ENCODE assay signal across 8 cellular contexts in the genomic region with DNA sequence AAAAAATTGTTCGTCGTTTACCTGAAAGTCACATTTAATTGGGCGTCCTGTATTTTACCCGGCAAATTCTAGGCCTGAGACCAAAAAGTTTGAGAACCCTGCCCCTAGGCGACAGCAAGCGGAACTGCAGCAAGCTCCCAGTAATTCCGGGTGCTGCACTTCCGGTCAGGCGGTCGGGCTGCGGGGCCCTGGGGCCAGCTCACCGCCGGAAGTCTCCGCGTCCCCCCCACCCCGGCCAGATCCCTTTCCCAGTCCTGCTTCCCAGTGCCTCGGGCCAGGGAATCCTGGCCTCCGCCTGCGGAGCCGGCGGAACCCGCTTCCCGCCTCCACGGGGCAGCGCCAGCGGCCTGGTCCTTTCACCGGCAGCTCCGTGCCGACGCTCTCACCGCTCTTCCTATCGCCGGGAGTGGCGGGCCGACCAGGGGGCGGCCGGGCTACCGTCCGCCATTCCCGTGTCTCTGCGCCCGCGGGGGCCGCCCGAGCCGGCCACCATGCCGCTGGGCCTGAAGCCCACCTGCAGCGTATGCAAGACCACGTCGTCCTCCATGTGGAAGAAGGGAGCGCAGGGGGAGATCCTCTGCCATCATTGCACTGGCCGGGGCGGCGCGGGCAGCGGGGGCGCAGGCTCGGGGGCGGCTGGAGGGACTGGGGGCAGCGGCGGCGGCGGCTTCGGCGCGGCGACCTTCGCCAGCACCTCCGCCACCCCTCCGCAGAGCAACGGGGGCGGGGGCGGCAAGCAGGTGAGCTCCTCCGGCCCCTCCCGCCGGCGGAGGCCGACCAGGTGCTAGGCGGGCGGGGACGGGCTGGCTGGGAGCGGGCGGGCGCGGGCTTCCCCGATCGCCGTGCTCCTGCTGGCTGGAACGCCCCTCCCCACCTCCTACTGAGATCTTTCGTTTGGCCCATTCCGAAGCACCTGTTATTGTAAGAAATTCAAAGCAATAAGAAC. TPM values are rescaled to one million over a fixed set of nuclear protein-coding genes. Genes with fewer than 3 reads are reported as not detected.
DNase-seq lines count a peak whose midpoint lies in the region; ATAC-seq and TF ChIP-seq lines count a peak whose summit lies in the region.

TSS of gene GATAD1 (plus strand) at position 244 of the 946 bp plus-strand sequence. CDS start at position 492, 248 bp downstream.

- peak within 1 kb of the TSS; percentile 98 for H3K27ac Mint-ChIP-seq in activated naive CD4-positive, alpha-beta T cell treated with anti-CD3 and anti-CD28 coated beads, Interleukin-2, amount 50 U/mL, for 24 hours

- H3K4me1 Mint-ChIP-seq in activated naive CD4-positive, alpha-beta T cell treated with anti-CD3 and anti-CD28 coated beads, Interleukin-2, amount 50 U/mL, for 24 hours = peaks cover 22% of the 10 kb centered on the region

- H3K4me3 Mint-ChIP-seq in activated naive CD4-positive, alpha-beta T cell treated with anti-CD3 and anti-CD28 coated beads, Interleukin-2, amount 50 U/mL, for 24 hours = peak within 1 kb of the TSS; percentile 96

- no peaks in the 10 kb centered on the region for H3K36me3 Mint-ChIP-seq in activated naive CD4-positive, alpha-beta T cell treated with anti-CD3 and anti-CD28 coated beads, Interleukin-2, amount 50 U/mL, for 24 hours

- peak; percentile 96 for DNase-seq in NB4 (ENCODE audit: low read depth)
- DNase-seq in globus pallidus (ENCODE audit: low spot score) = peak; percentile 93
- DNase-seq in occipital lobe (lab: John Stamatoyannopoulos, UW) = peak; percentile 89

- peak; percentile 87 for ATAC-seq in HG02571 (IDR thresholded peaks at IDR 0.05; ENCODE audit: unreplicated experiment)
- ATAC-seq in SK-N-SH treated with all-trans-retinoic acid at 6 μM for 48 hours = peak; percentile 96

- peak within 1 kb of the TSS; percentile 70 for H3K27ac ChIP-seq in temporal lobe (ENCODE audit: low read depth, low read length)

- H3K4me3 ChIP-seq in NB4 (ENCODE audit: low read depth, low read length) = peak within 1 kb of the TSS; percentile 82

- peak; percentile 53 for TF ChIP-seq POLR2A in GM10847 (IDR thresholded peaks at IDR 0.05; ENCODE audit: extremely low read depth, insufficient read length)
- peak; percentile 79 for TF ChIP-seq POLR2A in NB4 (IDR thresholded peaks at IDR 0.05; ENCODE audit: extremely low read depth, insufficient read length)

- peak; percentile 96 for TF ChIP-seq CTCF in NB4 (IDR thresholded peaks at IDR 0.05; ENCODE audit: low read depth, low read length)

- no peaks in the 10 kb centered on the region for H3K27me3 Mint-ChIP-seq in activated naive CD4-positive, alpha-beta T cell treated with anti-CD3 and anti-CD28 coated beads, Interleukin-2, amount 50 U/mL, for 24 hours

- H3K9me3 Mint-ChIP-seq in activated naive CD4-positive, alpha-beta T cell treated with anti-CD3 and anti-CD28 coated beads, Interleukin-2, amount 50 U/mL, for 24 hours = no peaks in the 10 kb centered on the region

TF ChIP-seq in SK-N-SH treated with all-trans-retinoic acid at 6 μM for 48 hours, 23 proteins besides CTCF, POLR2A, EP300 and RAD21 (continues in another document):
- TF ChIP-seq RARB (CRISPR knock-in tag; IDR thresholded peaks at IDR 0.05) = no peak
- no peak for TF ChIP-seq GLIS3 (CRISPR knock-in tag; IDR thresholded peaks at IDR 0.05)
- TF ChIP-seq ZNF70 (CRISPR knock-in tag; IDR thresholded peaks at IDR 0.05) = no peak
- TF ChIP-seq TSHZ2 (CRISPR knock-in tag; IDR thresholded peaks at IDR 0.05) = peak; percentile 48
- no peak for TF ChIP-seq CSDC2 (CRISPR knock-in tag; IDR thresholded peaks at IDR 0.05)
- peak; percentile 94; the same call in 1 of the 2 replicates for TF ChIP-seq PATZ1 (CRISPR knock-in tag; IDR thresholded peaks at IDR 0.05; ENCODE audit: borderline replicate concordance)
- TF ChIP-seq ZFP30 (CRISPR knock-in tag; IDR thresholded peaks at IDR 0.05) = no peak
- TF ChIP-seq, protein P1, sequence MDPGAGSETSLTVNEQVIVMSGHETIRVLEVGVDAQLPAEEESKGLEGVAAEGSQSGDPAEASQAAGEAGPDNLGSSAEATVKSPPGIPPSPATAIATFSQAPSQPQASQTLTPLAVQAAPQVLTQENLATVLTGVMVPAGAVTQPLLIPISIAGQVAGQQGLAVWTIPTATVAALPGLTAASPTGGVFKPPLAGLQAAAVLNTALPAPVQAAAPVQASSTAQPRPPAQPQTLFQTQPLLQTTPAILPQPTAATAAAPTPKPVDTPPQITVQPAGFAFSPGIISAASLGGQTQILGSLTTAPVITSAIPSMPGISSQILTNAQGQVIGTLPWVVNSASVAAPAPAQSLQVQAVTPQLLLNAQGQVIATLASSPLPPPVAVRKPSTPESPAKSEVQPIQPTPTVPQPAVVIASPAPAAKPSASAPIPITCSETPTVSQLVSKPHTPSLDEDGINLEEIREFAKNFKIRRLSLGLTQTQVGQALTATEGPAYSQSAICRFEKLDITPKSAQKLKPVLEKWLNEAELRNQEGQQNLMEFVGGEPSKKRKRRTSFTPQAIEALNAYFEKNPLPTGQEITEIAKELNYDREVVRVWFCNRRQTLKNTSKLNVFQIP (CRISPR knock-in tag; IDR thresholded peaks at IDR 0.05; ENCODE audit: borderline replicate concordance, low read depth) = no peak
- no peak for TF ChIP-seq ZNF8 (CRISPR knock-in tag; IDR thresholded peaks at IDR 0.05)
- no peak for TF ChIP-seq SNAI2 (CRISPR knock-in tag; IDR thresholded peaks at IDR 0.05)
- TF ChIP-seq TCF4 (CRISPR knock-in tag; IDR thresholded peaks at IDR 0.05; ENCODE audit: borderline replicate concordance) = no peak
- no peak for TF ChIP-seq OSR1 (CRISPR knock-in tag; IDR thresholded peaks at IDR 0.05)
- no peak for TF ChIP-seq TOX (CRISPR knock-in tag; IDR thresholded peaks at IDR 0.05; ENCODE audit: borderline replicate concordance)
- TF ChIP-seq ARNTL (CRISPR knock-in tag; IDR thresholded peaks at IDR 0.05; ENCODE audit: borderline replicate concordance, low read depth) = no peak
- TF ChIP-seq ZNF565 (CRISPR knock-in tag; conservative IDR thresholded peaks at IDR 0.05; ENCODE audit: low read depth) = no peak
- no peak for TF ChIP-seq PPARA (CRISPR knock-in tag; IDR thresholded peaks at IDR 0.05; ENCODE audit: borderline replicate concordance)
- no peak for TF ChIP-seq CSRNP3 (CRISPR knock-in tag; IDR thresholded peaks at IDR 0.05)

RNA-seq across cellular contexts. Expression of gene GATAD1, which starts in this region (rescaled TPM):
- 30.9 TPM for total RNA-seq in occipital lobe
- total RNA-seq in temporal lobe = 20.2 TPM

Comparison
In these comparisons a context has a peak if more than half of its experiments do, and no peak if none do; other contexts are left out.
1. Peak in every context shown above with its lines: DNase-seq, ATAC-seq, H3K4me3 ChIP-seq and H3K27ac ChIP-seq.